In genomic region chr2:174623690-174624089, GRCh38 we compare ENCODE assay signal across 13 cellular contexts. TPM values are rescaled to one million over a fixed set of nuclear protein-coding genes. Genes with fewer than 3 reads are reported as not detected.
A peak's percentile ranks its signal among the peaks of the same experiment; 100 is the strongest.
DNase-seq lines count a peak whose midpoint lies in the region; ATAC-seq, FAIRE-seq and TF ChIP-seq lines count a peak whose summit lies in the region.
"Had no signal": no experiment of that assay in that cellular context is flagged by ENCODE, and none has a peak within 500 bp of the region (broad histone marks: within the 10 kb centered on the region; RNA-seq: fewer than 3 reads in every experiment).

No MANE protein-coding gene starts in this region.

- no peaks in the 10 kb centered on the region for H3K9me3 Mint-ChIP-seq in activated T-cell treated with anti-CD3 and anti-CD28 coated beads, Interleukin-2, amount 50 U/mL, for 72 hours
- no peaks in the 10 kb centered on the region for H3K9me3 Mint-ChIP-seq in activated CD8-positive, alpha-beta T cell treated with anti-CD3 and anti-CD28 coated beads, Interleukin-2, amount 10 ng/mL, durations not matched to agents 7 days and 5 days (ENCODE audit: insufficient read depth)
- no peaks in the 10 kb centered on the region for H3K9me3 Mint-ChIP-seq in stimulated activated effector memory CD8-positive, alpha-beta T cell treated with anti-CD3 and anti-CD28 coated beads, Interleukin-12 subunit alpha, Interleukin-12 subunit beta, amount 100 ng/mL, for 72 hours

- no peak for ATAC-seq in activated T-cell treated with anti-CD3 and anti-CD28 coated beads, Interleukin-2, amount 50 U/mL, for 72 hours (replicated peaks in 1 of 2)
- ATAC-seq in HG02678 (IDR thresholded peaks at IDR 0.05; ENCODE audit: unreplicated experiment) (peak; percentile 66), omental fat pad (ENCODE audit: low FRiP score) (no peak)
- no peak for ATAC-seq in activated CD8-positive, alpha-beta T cell treated with anti-CD3 and anti-CD28 coated beads, Interleukin-2, amount 10 ng/mL, durations not matched to agents 7 days and 5 days
- ATAC-seq in stimulated activated effector memory CD8-positive, alpha-beta T cell treated with anti-CD3 and anti-CD28 coated beads, Interleukin-12 subunit alpha, Interleukin-12 subunit beta, amount 100 ng/mL, for 72 hours, result no peak
- ATAC-seq: HepG2 had no signal

- TF ChIP-seq POLR2A in GM12891 (IDR thresholded peaks at IDR 0.05; ENCODE audit: low read depth, low read length), result no peak

- FAIRE-seq in GM12891 (lab: Jason Lieb, UNC), result no peak
- FAIRE-seq: HepG2 had no signal

- H3K36me3 Mint-ChIP-seq in activated T-cell treated with anti-CD3 and anti-CD28 coated beads, Interleukin-2, amount 50 U/mL, for 72 hours (ENCODE audit: insufficient read depth in 2 of 2), result peaks cover 13 to 38% of the 10 kb centered on the region in 2 donors
- peaks cover 71% of the 10 kb centered on the region for H3K36me3 Mint-ChIP-seq in activated CD8-positive, alpha-beta T cell treated with anti-CD3 and anti-CD28 coated beads, Interleukin-2, amount 10 ng/mL, durations not matched to agents 7 days and 5 days (ENCODE audit: low read depth)
- peaks cover 66% of the 10 kb centered on the region for H3K36me3 Mint-ChIP-seq in stimulated activated effector memory CD8-positive, alpha-beta T cell treated with anti-CD3 and anti-CD28 coated beads, Interleukin-12 subunit alpha, Interleukin-12 subunit beta, amount 100 ng/mL, for 72 hours

- no peaks in the 10 kb centered on the region for H3K27me3 Mint-ChIP-seq in activated T-cell treated with anti-CD3 and anti-CD28 coated beads, Interleukin-2, amount 50 U/mL, for 72 hours (ENCODE audit: low read depth)
- H3K27me3 Mint-ChIP-seq in activated CD8-positive, alpha-beta T cell treated with anti-CD3 and anti-CD28 coated beads, Interleukin-2, amount 10 ng/mL, durations not matched to agents 7 days and 5 days (ENCODE audit: low read depth), result no peaks in the 10 kb centered on the region

- CTCF ChIA-PET in activated CD8-positive, alpha-beta T cell treated with anti-CD3 and anti-CD28 coated beads, Interleukin-2, amount 10 ng/mL, durations not matched to agents 7 days and 5 days (lab: Charles Lee), result interaction anchor here (0.7 to 3.9 kb wide), 11 partner anchors 11 to 64 kb away, joined by 3 to 27 read pairs (median 4); partner anchors contain the start of gene WIPF1

- DNase-seq in activated T-cell treated with anti-CD3 and anti-CD28 coated beads, Interleukin-2, amount 50 U/mL, for 72 hours, result no peak
- DNase-seq in activated T-cell treated with anti-CD3 and anti-CD28 coated beads for 4 hours, result no peak
- no peak for DNase-seq in activated CD8-positive, alpha-beta T cell treated with anti-CD3 and anti-CD28 coated beads, Interleukin-2, amount 10 ng/mL, durations not matched to agents 7 days and 5 days
- DNase-seq in stimulated activated effector memory CD8-positive, alpha-beta T cell treated with anti-CD3 and anti-CD28 coated beads, Interleukin-12 subunit alpha, Interleukin-12 subunit beta, amount 100 ng/mL, for 72 hours (ENCODE audit: low spot score in 2 of 2), result no peak
- no peak for DNase-seq in GM12891 (ENCODE audit: insufficient read length, low spot score)
- DNase-seq in omental fat pad (ENCODE audit: low spot score), result no peak
- no peak for DNase-seq in stimulated activated CD4-positive, alpha-beta T cell treated with anti-CD3 and anti-CD28 coated beads, Interleukin-4, amount 100 ng/mL, for 1 hour
- DNase-seq: adrenal gland; NCI-H510A; stimulated activated CD4-positive, alpha-beta T cell treated with anti-CD3 and anti-CD28 coated beads, Interleukin-2, amount 100 ng/mL, for 24 hours; stimulated activated naive CD4-positive, alpha-beta T cell had no signal

- H3K27ac Mint-ChIP-seq in activated T-cell treated with anti-CD3 and anti-CD28 coated beads, Interleukin-2, amount 50 U/mL, for 72 hours, result peak overlapping the region; percentile 81
- peak overlapping the region; percentile 55 for H3K27ac Mint-ChIP-seq in activated CD8-positive, alpha-beta T cell treated with anti-CD3 and anti-CD28 coated beads, Interleukin-2, amount 10 ng/mL, durations not matched to agents 7 days and 5 days
- peak overlapping the region; percentile 37 for H3K27ac Mint-ChIP-seq in stimulated activated effector memory CD8-positive, alpha-beta T cell treated with anti-CD3 and anti-CD28 coated beads, Interleukin-12 subunit alpha, Interleukin-12 subunit beta, amount 100 ng/mL, for 72 hours

- POLR2A ChIA-PET in activated CD8-positive, alpha-beta T cell treated with anti-CD3 and anti-CD28 coated beads, Interleukin-2, amount 10 ng/mL, durations not matched to agents 7 days and 5 days (lab: Charles Lee), result interaction anchor here (1.0 to 5.0 kb wide), 4 partner anchors 9 to 27 kb away, joined by 4 to 28 read pairs (median 10); partner anchors contain the start of gene WIPF1

- peaks cover 65% of the 10 kb centered on the region for H3K4me1 Mint-ChIP-seq in activated T-cell treated with anti-CD3 and anti-CD28 coated beads, Interleukin-2, amount 50 U/mL, for 72 hours (ENCODE audit: low read depth)
- peaks cover 72% of the 10 kb centered on the region for H3K4me1 Mint-ChIP-seq in activated CD8-positive, alpha-beta T cell treated with anti-CD3 and anti-CD28 coated beads, Interleukin-2, amount 10 ng/mL, durations not matched to agents 7 days and 5 days (ENCODE audit: low read depth)
- H3K4me1 Mint-ChIP-seq in stimulated activated effector memory CD8-positive, alpha-beta T cell treated with anti-CD3 and anti-CD28 coated beads, Interleukin-12 subunit alpha, Interleukin-12 subunit beta, amount 100 ng/mL, for 72 hours, result peaks cover 38% of the 10 kb centered on the region

- peak overlapping the region in 1 of 2 donors; percentile 41 for H3K4me3 Mint-ChIP-seq in activated T-cell treated with anti-CD3 and anti-CD28 coated beads, Interleukin-2, amount 50 U/mL, for 72 hours
- H3K4me3 Mint-ChIP-seq in activated CD8-positive, alpha-beta T cell treated with anti-CD3 and anti-CD28 coated beads, Interleukin-2, amount 10 ng/mL, durations not matched to agents 7 days and 5 days, result no peak overlapping the region
- H3K4me3 Mint-ChIP-seq in stimulated activated effector memory CD8-positive, alpha-beta T cell treated with anti-CD3 and anti-CD28 coated beads, Interleukin-12 subunit alpha, Interleukin-12 subunit beta, amount 100 ng/mL, for 72 hours, result no peak overlapping the region

- no peak for TF ChIP-seq CTCF in omental fat pad (IDR thresholded peaks at IDR 0.05)

TF ChIP-seq in GM12891, 5 proteins besides CTCF, POLR2A, EP300 and RAD21:
- TF ChIP-seq POLR2AphosphoS5 (IDR thresholded peaks at IDR 0.05; ENCODE audit: low read depth, low read length), result no peak
- no peak for TF ChIP-seq POU2F2 (IDR thresholded peaks at IDR 0.05; ENCODE audit: low read depth, low read length)
- TF ChIP-seq SPI1 (IDR thresholded peaks at IDR 0.05; ENCODE audit: low read depth, low read length), result no peak
- no peak for TF ChIP-seq TAF1 (IDR thresholded peaks at IDR 0.05; ENCODE audit: low read depth, low read length)
- TF ChIP-seq PAX5 (IDR thresholded peaks at IDR 0.05; ENCODE audit: insufficient read depth, low read length, severe bottlenecking), result no peak

RNA-seq across cellular contexts. Expression of gene WIPF1, which starts 26.1 kb away (rescaled TPM):
- total RNA-seq in activated T-cell treated with anti-CD3 and anti-CD28 coated beads, Interleukin-2, amount 50 U/mL, for 72 hours, result 100 to 1,000 TPM; 198 to 237 TPM
- 100 to 1,000 TPM; 357 to 390 TPM for total RNA-seq in activated CD8-positive, alpha-beta T cell treated with anti-CD3 and anti-CD28 coated beads, Interleukin-2, amount 10 ng/mL, durations not matched to agents 7 days and 5 days
- 91.7 TPM for polyA plus RNA-seq in GM12891 (2012; ENCODE audit: low read depth, missing spikeins)
- 10 to 100 TPM; 20.9 to 60.1 (median 43.3) TPM for total RNA-seq in omental fat pad
- total RNA-seq: HepG2 had no signal
